2 cellular contexts compared by ENCODE assay signal in genomic region chr1:102118150-102118549, GRCh38.
TF ChIP-seq lines count a peak whose summit lies in the region.

No MANE protein-coding gene starts in this region.

TF ChIP-seq in GM23338, 12 proteins besides CTCF, POLR2A, EP300 and RAD21:
- TF ChIP-seq JUNB (IDR thresholded peaks at IDR 0.05; ENCODE audit: unreplicated experiment) (no peak), ZNF331 (CRISPR knock-in tag; IDR thresholded peaks at IDR 0.05; ENCODE audit: low read depth) (no peak), ETS1 (IDR thresholded peaks at IDR 0.05) (no peak), NANOG (IDR thresholded peaks at IDR 0.05; ENCODE audit: borderline replicate concordance) (no peak), ZNF114 (CRISPR knock-in tag; IDR thresholded peaks at IDR 0.05) (no peak), EZH2 (IDR thresholded peaks at IDR 0.05; ENCODE audit: low read depth, unreplicated experiment) (no peak), REST (IDR thresholded peaks at IDR 0.05; ENCODE audit: unreplicated experiment) (no peak), CREB1 (CRISPR knock-in tag; IDR thresholded peaks at IDR 0.05; ENCODE audit: low read depth) (no peak), EZH2phosphoT487 (IDR thresholded peaks at IDR 0.05; ENCODE audit: unreplicated experiment) (no peak), ZNF462 (CRISPR knock-in tag; IDR thresholded peaks at IDR 0.05) (no peak), POLR2AphosphoS5 (IDR thresholded peaks at IDR 0.05; ENCODE audit: low read depth) (no peak), STAT1 (IDR thresholded peaks at IDR 0.05; ENCODE audit: unreplicated experiment) (no peak)

TF ChIP-seq in H1, 55 proteins besides CTCF, POLR2A, EP300 and RAD21:
- TF ChIP-seq JUN (IDR thresholded peaks at IDR 0.05; ENCODE audit: low read depth, low read length) (no peak), BCL11A (IDR thresholded peaks at IDR 0.05; ENCODE audit: low read depth in 2 of 2, low read length in 2 of 2) (no peak), GABPA (IDR thresholded peaks at IDR 0.05; ENCODE audit: borderline replicate concordance, insufficient read depth, low read length) (no peak), SP1 (IDR thresholded peaks at IDR 0.05; ENCODE audit: low read depth, low read length) (no peak), HDAC6 (IDR thresholded peaks at IDR 0.05; ENCODE audit: low read depth, low read length) (no peak), NANOG (IDR thresholded peaks at IDR 0.05; ENCODE audit: insufficient read depth, low read depth, low read length, poor library complexity, severe bottlenecking) (no peak), TEAD4 (IDR thresholded peaks at IDR 0.05; ENCODE audit: low read depth, low read length) (no peak), E2F6 (IDR thresholded peaks at IDR 0.05) (no peak), SIRT6 (IDR thresholded peaks at IDR 0.05; ENCODE audit: low read length) (no peak), KDM1A (IDR thresholded peaks at IDR 0.05; ENCODE audit: borderline replicate concordance, low read length) (no peak), EGR1 (IDR thresholded peaks at IDR 0.05; ENCODE audit: borderline replicate concordance, low read depth, low read length) (no peak), FOSL1 (IDR thresholded peaks at IDR 0.05; ENCODE audit: insufficient read depth, low read depth, low read length) (no peak), BRCA1 (IDR thresholded peaks at IDR 0.05; ENCODE audit: low read depth, low read length) (no peak), RXRA (IDR thresholded peaks at IDR 0.05; ENCODE audit: insufficient read depth, low read depth, low read length) (no peak), CEBPB (IDR thresholded peaks at IDR 0.05; ENCODE audit: low read depth, low read length) (no peak), SIX5 (IDR thresholded peaks at IDR 0.05; ENCODE audit: low read depth, low read length) (no peak), RNF2 (IDR thresholded peaks at IDR 0.05; ENCODE audit: borderline replicate concordance, low read depth, low read length, missing control alignments, poor library complexity, severe bottlenecking) (no peak), TCF12 (IDR thresholded peaks at IDR 0.05; ENCODE audit: low read depth, low read length) (no peak)
TF ChIP-seq in H1: peak in this region for 0.
